ENCODE assay signal across 8 cellular contexts in the genomic region with DNA sequence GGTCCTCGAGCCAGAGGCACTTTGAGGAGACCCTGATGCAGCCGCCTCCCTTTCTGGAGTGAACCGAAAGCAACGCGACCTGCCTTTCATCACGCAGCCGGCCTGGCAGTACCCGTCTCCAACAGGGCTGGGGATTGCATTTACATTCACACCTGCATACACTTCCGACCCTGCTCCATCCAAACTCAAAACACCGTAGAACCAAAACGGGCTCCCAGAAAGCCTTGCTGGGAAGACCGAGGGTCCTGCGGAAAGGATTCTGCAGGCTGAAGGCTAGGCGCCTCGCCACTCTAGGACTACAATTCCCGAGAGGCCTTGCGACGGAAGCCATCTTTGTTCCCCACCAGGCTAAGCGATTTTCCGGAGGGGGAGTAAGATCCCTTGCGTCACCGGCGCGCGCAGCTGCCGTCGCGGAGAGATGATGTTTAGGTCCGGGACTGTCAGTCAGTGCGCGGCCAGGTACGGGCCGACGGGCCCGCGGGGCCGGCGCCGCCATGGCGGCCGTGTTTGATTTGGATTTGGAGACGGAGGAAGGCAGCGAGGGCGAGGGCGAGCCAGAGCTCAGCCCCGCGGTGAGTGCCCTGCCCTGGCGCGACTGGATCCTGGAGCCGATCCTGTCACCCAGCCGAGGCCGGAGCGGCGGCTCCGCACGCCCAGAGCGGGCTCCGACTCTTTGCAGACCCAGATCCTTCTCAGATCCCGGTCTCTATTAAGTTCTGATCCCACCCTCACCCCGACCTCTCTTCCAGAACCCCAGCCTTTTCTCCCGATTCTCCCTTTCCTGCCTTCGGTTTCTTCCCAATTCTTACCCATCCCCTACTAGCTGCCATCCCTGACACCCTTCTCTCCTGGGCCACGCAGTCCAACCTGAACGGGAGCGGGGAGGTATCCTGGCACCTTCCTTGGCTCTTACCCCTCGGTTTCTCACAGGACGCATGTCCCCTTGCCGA. TPM values are rescaled to one million over a fixed set of nuclear protein-coding genes. Genes with fewer than 3 reads are reported as not detected.
DNase-seq lines count a peak whose midpoint lies in the region; ATAC-seq and TF ChIP-seq lines count a peak whose summit lies in the region.

A gene (plus strand): TSS at position 443 of the 950 bp plus-strand sequence. CDS start 52 bp downstream, at position 495.

- ATAC-seq in HG02840 (IDR thresholded peaks at IDR 0.05; ENCODE audit: low FRiP score, unreplicated experiment) (peak; percentile 76), heart right ventricle (peak; percentile 92 to 96 (median 94)), upper lobe of left lung (ENCODE audit: low FRiP score in 2 of 2) (peak; percentile 97)

- TF ChIP-seq EP300 in upper lobe of left lung (IDR thresholded peaks at IDR 0.05), result no peak

- intact Hi-C loops in T-helper 1 cell treated with Interleukin-12 subunit alpha and Interleukin-12 subunit beta and Interleukin-4 antibody, amounts not matched to agents 30 ng/mL and 1 ng/mL, for 36 hours (cut with micrococcal nuclease), result loop anchor here (1.0 kb wide), 7 partner anchors 8 to 80 kb away; a partner anchor contains a TSS
- intact Hi-C loops in heart right ventricle (cut with DNase I), result loop anchor here in 3 of 10 donors (1.0 to 10.0 kb wide), 3 partner anchors 15 to 74 kb away; a partner anchor contains a TSS
- intact Hi-C loops in posterior cingulate gyrus (cut with DNase I), result loop anchor here (2.0 kb wide), 1 partner anchor 38 kb away; a partner anchor contains a TSS

- 0 to 1% methylated on average over 68 of the region's 68 CpGs for WGBS in heart right ventricle, 2 donors
- 0% methylated on average over 27 to 68 of the region's 68 CpGs for WGBS in upper lobe of left lung, 2 donors

- DNase-seq in NCI-H146 treated with DMSO at 0.1 percent for 48 hours (lab: John Stamatoyannopoulos, UW; ENCODE audit: unreplicated experiment), result peak; percentile 97
- DNase-seq in amniotic epithelial cell (ENCODE audit: low read depth), result peak; percentile 96
- peak; percentile 99 for DNase-seq in heart right ventricle
- DNase-seq in posterior cingulate gyrus, result peak; percentile 98 to 100 (median 99)
- peak; percentile 99 to 100 for DNase-seq in upper lobe of left lung

- peak within 1 kb of the TSS; percentile 38 to 96 (median 94) for H3K27ac ChIP-seq in heart right ventricle
- peak within 1 kb of the TSS; percentile 91 to 93 (median 92) for H3K27ac ChIP-seq in upper lobe of left lung

- H3K4me3 ChIP-seq in GM12875 (ENCODE audit: low read depth, low read length), result peak within 1 kb of the TSS; percentile 97
- peak within 1 kb of the TSS; percentile 59 to 95 (median 86) for H3K4me3 ChIP-seq in heart right ventricle
- H3K4me3 ChIP-seq in upper lobe of left lung, result peak within 1 kb of the TSS; percentile 71 to 97 (median 82)

- H3K36me3 ChIP-seq in heart right ventricle (peaks cover 0 to 40% (median 10%) of the 10 kb centered on the region in 9 donors), upper lobe of left lung (peaks cover 0 to 27% (median 24%) of the 10 kb centered on the region in 4 donors)

- TF ChIP-seq CTCF in GM12875 (IDR thresholded peaks at IDR 0.05; ENCODE audit: borderline replicate concordance, insufficient read depth, low read depth, low read length), result no peak
- no peak for TF ChIP-seq CTCF in heart right ventricle (IDR thresholded peaks at IDR 0.05)
- TF ChIP-seq CTCF in upper lobe of left lung (IDR thresholded peaks at IDR 0.05), result peak in 2 of 6 experiments; percentile 30 to 39

- TF ChIP-seq POLR2A in upper lobe of left lung (IDR thresholded peaks at IDR 0.05), result peak in 3 of 4 donors; percentile 85 to 97 (median 95)

- H3K27me3 ChIP-seq in heart right ventricle (no peaks in the 10 kb centered on the region), upper lobe of left lung (no peaks in the 10 kb centered on the region)

- H3K4me1 ChIP-seq in heart right ventricle (peaks cover 0 to 27% (median 20%) of the 10 kb centered on the region in 9 donors), upper lobe of left lung (peaks cover 14 to 24% (median 17%) of the 10 kb centered on the region in 4 donors)

- H3K9me3 ChIP-seq in heart right ventricle (no peaks in the 10 kb centered on the region), upper lobe of left lung (no peaks in the 10 kb centered on the region)

RNA-seq across cellular contexts. Expression of the gene that starts here (rescaled TPM):
- 63.7 and 69.5 TPM in 2 replicates for total RNA-seq in T-helper 1 cell treated with Interleukin-12 subunit alpha and Interleukin-12 subunit beta and Interleukin-4 antibody, amounts not matched to agents 30 ng/mL and 1 ng/mL, for 36 hours
- total RNA-seq in heart right ventricle (10 to 100 TPM; 16.3 to 30.4 (median 20.8) TPM), upper lobe of left lung (10 to 100 TPM; 35.2 to 94.3 (median 50.4) TPM)
- 10 to 100 TPM; 32.2 to 46.3 TPM for polyA plus RNA-seq in heart right ventricle

Comparison
In these comparisons a context has a peak if more than half of its experiments do, and no peak if none do; other contexts are left out.
1. Peak in every context shown above with its lines: DNase-seq, ATAC-seq, H3K4me3 ChIP-seq and H3K27ac ChIP-seq.